Comparison of ENCODE assay signal across 8 cellular contexts in genomic region chr16:30430428-30430970, GRCh38. TPM values are rescaled to one million over a fixed set of nuclear protein-coding genes. Genes with fewer than 3 reads are reported as not detected.
DNase-seq lines count a peak whose midpoint lies in the region; ATAC-seq and TF ChIP-seq lines count a peak whose summit lies in the region.

No MANE protein-coding gene starts in this region.

- peaks cover 22% of the 10 kb centered on the region for H3K36me3 Mint-ChIP-seq in activated B cell treated with CpG ODN at 0.5 μM for 24 hours (ENCODE audit: low read depth)

- DNase-seq in Daoy (ENCODE audit: low read depth): peak; percentile 10
- DNase-seq in activated B cell treated with CpG ODN at 0.5 μM for 24 hours: no peak
- DNase-seq in iPS-NIHi7 (ENCODE audit: extremely low spot score): peak; percentile 52
- DNase-seq in kidney glomerular epithelial cell (lab: John Stamatoyannopoulos, UW): no peak
- DNase-seq in NCI-H510A (lab: John Stamatoyannopoulos, UW): no peak

- peak overlapping the region; percentile 62 for H3K27ac ChIP-seq in temporal lobe (ENCODE audit: low read depth, low read length)

- H3K9me3 Mint-ChIP-seq in activated B cell treated with CpG ODN at 0.5 μM for 24 hours: no peaks in the 10 kb centered on the region

- peak; percentile 13 for ATAC-seq in HG02870 (IDR thresholded peaks at IDR 0.05; ENCODE audit: unreplicated experiment)
- peak; percentile 5 for ATAC-seq in activated B cell treated with CpG ODN at 0.5 μM for 24 hours (ENCODE audit: low read depth)
- ATAC-seq in HG02610 (IDR thresholded peaks at IDR 0.05; ENCODE audit: unreplicated experiment): no peak

- CTCF ChIA-PET in activated B cell treated with CpG ODN at 0.5 μM for 24 hours (lab: Charles Lee): interaction anchor here (0.7 to 3.8 kb wide), 32 partner anchors 9 to 267 kb away, joined by 3 to 35 read pairs (median 5); partner anchors contain the start of genes ITGAL, ZNF48, ZNF688 and ZNF747

- no peak overlapping the region for H3K4me3 Mint-ChIP-seq in activated B cell treated with CpG ODN at 0.5 μM for 24 hours

- H3K27ac Mint-ChIP-seq in activated B cell treated with CpG ODN at 0.5 μM for 24 hours: no peak overlapping the region

- intact Hi-C loops in activated B cell treated with CpG ODN at 0.5 μM for 24 hours (cut with micrococcal nuclease): loop anchor here (1.0 to 2.0 kb wide), 16 partner anchors 12 to 268 kb away; partner anchors contain the start of genes FBRS, PRR14, SEPHS2 and SRCAP

- no peak for TF ChIP-seq CTCF in activated B cell treated with CpG ODN at 0.5 μM for 24 hours (IDR thresholded peaks at IDR 0.05)

- H3K4me1 Mint-ChIP-seq in activated B cell treated with CpG ODN at 0.5 μM for 24 hours: peaks cover 2% of the 10 kb centered on the region

- POLR2A ChIA-PET in activated B cell treated with CpG ODN at 0.5 μM for 24 hours (lab: Charles Lee): interaction anchor here (0.5 to 2.7 kb wide), 40 partner anchors 9 to 836 kb away, joined by 3 to 51 read pairs (median 8); partner anchors contain the start of genes CD2BP2, CORO1A, FBRS and ITGAL

- H3K27me3 Mint-ChIP-seq in activated B cell treated with CpG ODN at 0.5 μM for 24 hours: no peaks in the 10 kb centered on the region

RNA-seq across cellular contexts. Expression of gene DCTPP1, which starts 0.7 kb away (rescaled TPM):
- total RNA-seq in Daoy (2014; rRNA removed; shearing (Covaris generic)): 27.3 and 30.3 TPM in 2 replicates
- total RNA-seq in activated B cell treated with CpG ODN at 0.5 μM for 24 hours (66.7 and 81.5 TPM in 2 replicates), temporal lobe (36.1 TPM)

RNA-seq across cellular contexts. Expression of gene SEPHS2, which starts 15.2 kb away (rescaled TPM):
- total RNA-seq in Daoy (2014; rRNA removed; shearing (Covaris generic)): 5.0 and 6.4 TPM in 2 replicates
- 79.1 and 80.0 TPM in 2 replicates for total RNA-seq in activated B cell treated with CpG ODN at 0.5 μM for 24 hours
- total RNA-seq in temporal lobe: 12.0 TPM

RNA-seq across cellular contexts. Expression of gene ZNF771, which starts 23.1 kb away (rescaled TPM):
- 13.8 and 19.7 TPM in 2 replicates for total RNA-seq in Daoy (2014; rRNA removed; shearing (Covaris generic))
- 4.4 and 5.2 TPM in 2 replicates for total RNA-seq in activated B cell treated with CpG ODN at 0.5 μM for 24 hours
- total RNA-seq in temporal lobe: 5.4 TPM

RNA-seq across cellular contexts. Expression of gene ZNF48, which starts 35.3 kb away (rescaled TPM):
- 6.0 and 6.3 TPM in 2 replicates for total RNA-seq in Daoy (2014; rRNA removed; shearing (Covaris generic))
- total RNA-seq in activated B cell treated with CpG ODN at 0.5 μM for 24 hours (11.7 and 13.0 TPM in 2 replicates), temporal lobe (20.4 TPM)

RNA-seq across cellular contexts. Expression of gene ITGAL, which starts 42.0 kb away (rescaled TPM):
- total RNA-seq in Daoy (2014; rRNA removed; shearing (Covaris generic)): not detected in 2 replicates
- 216 and 240 TPM in 2 replicates for total RNA-seq in activated B cell treated with CpG ODN at 0.5 μM for 24 hours
- total RNA-seq in temporal lobe: 1.2 TPM

Comparison
In these comparisons a context has a peak if more than half of its experiments do, and no peak if none do; other contexts are left out.
1. DNase-seq: peak in Daoy (single experiment) and iPS-NIHi7 (single experiment); none in activated B cell treated with CpG ODN at 0.5 μM for 24 hours (single experiment), kidney glomerular epithelial cell (single experiment) and NCI-H510A (single experiment).